1 cellular context compared by ENCODE assay signal in genomic region chr17:30091771-30092170, GRCh38.
TF ChIP-seq lines count a peak whose summit lies in the region.

No MANE protein-coding gene starts in this region.

TF ChIP-seq in IMR-90, 13 proteins besides CTCF, POLR2A, EP300 and RAD21 (continued from another document):
- no peak for TF ChIP-seq RFX5 (IDR thresholded peaks at IDR 0.05; ENCODE audit: low read depth, low read length)
- no peak for TF ChIP-seq BHLHE40 (IDR thresholded peaks at IDR 0.05; ENCODE audit: low read depth, low read length)
- TF ChIP-seq RCOR1 (IDR thresholded peaks at IDR 0.05; ENCODE audit: insufficient replicate concordance, low read length), result no peak
- no peak for TF ChIP-seq SMC3 (IDR thresholded peaks at IDR 0.05; ENCODE audit: low read depth, low read length)
- TF ChIP-seq NFE2L2 (IDR thresholded peaks at IDR 0.05; ENCODE audit: low read depth, low read length), result no peak
- TF ChIP-seq CEBPB (IDR thresholded peaks at IDR 0.05; ENCODE audit: low read depth, low read length), result no peak
- no peak for TF ChIP-seq MXI1 (IDR thresholded peaks at IDR 0.05; ENCODE audit: borderline replicate concordance, low read depth, low read length)
- TF ChIP-seq, protein P1, sequence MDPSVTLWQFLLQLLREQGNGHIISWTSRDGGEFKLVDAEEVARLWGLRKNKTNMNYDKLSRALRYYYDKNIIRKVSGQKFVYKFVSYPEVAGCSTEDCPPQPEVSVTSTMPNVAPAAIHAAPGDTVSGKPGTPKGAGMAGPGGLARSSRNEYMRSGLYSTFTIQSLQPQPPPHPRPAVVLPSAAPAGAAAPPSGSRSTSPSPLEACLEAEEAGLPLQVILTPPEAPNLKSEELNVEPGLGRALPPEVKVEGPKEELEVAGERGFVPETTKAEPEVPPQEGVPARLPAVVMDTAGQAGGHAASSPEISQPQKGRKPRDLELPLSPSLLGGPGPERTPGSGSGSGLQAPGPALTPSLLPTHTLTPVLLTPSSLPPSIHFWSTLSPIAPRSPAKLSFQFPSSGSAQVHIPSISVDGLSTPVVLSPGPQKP (IDR thresholded peaks at IDR 0.05; ENCODE audit: borderline replicate concordance, low read depth, low read length), result no peak
